Comparison of ENCODE assay signal across 24 cellular contexts in genomic region chr5:93428868-93429267, GRCh38.
DNase-seq lines count a peak whose midpoint lies in the region; ATAC-seq, FAIRE-seq and TF ChIP-seq lines count a peak whose summit lies in the region.
"Had no signal": no experiment of that assay in that cellular context is flagged by ENCODE, and none has a peak within 500 bp of the region (broad histone marks: within the 10 kb centered on the region; RNA-seq: fewer than 3 reads in every experiment).

No MANE protein-coding gene starts in this region.

- H3K36me3 Mint-ChIP-seq in neural crest cell (ENCODE audit: low read depth), result peaks cover 2% of the 10 kb centered on the region
- no peaks in the 10 kb centered on the region for H3K36me3 Mint-ChIP-seq in Calu3 (ENCODE audit: insufficient read depth, unreplicated experiment)
- H3K36me3 Mint-ChIP-seq: activated naive CD8-positive, alpha-beta T cell treated with anti-CD3 and anti-CD28 coated beads for 36 hours; WTC11 had no signal

- no peaks in the 10 kb centered on the region for H3K36me3 ChIP-seq in brain microvascular endothelial cell (replicated peaks)
- H3K36me3 ChIP-seq: breast epithelium, colonic mucosa, prostate gland had no signal

- H3K27me3 ChIP-seq in brain microvascular endothelial cell (replicated peaks), result no peaks in the 10 kb centered on the region
- H3K27me3 ChIP-seq: breast epithelium, colonic mucosa had no signal

- H3K4me1 Mint-ChIP-seq in neural crest cell (peaks cover 58% of the 10 kb centered on the region), Calu3 (ENCODE audit: low read depth, unreplicated experiment) (no peaks in the 10 kb centered on the region)
- H3K4me1 Mint-ChIP-seq: activated naive CD8-positive, alpha-beta T cell treated with anti-CD3 and anti-CD28 coated beads for 36 hours had no signal

- no peak overlapping the region for H3K27ac ChIP-seq in brain microvascular endothelial cell
- H3K27ac ChIP-seq: breast epithelium, colonic mucosa, KMS-11, prostate gland had no signal

- FAIRE-seq in H54 (lab: Jason Lieb, UNC), result peak; percentile 11
- FAIRE-seq: GM19239, keratinocyte had no signal

- CTCF ChIA-PET in Calu3 (lab: Charles Lee), result no interaction called here

- intact Hi-C loops in Calu3 (cut with micrococcal nuclease; ENCODE audit: unreplicated experiment), result no loop called here

- H3K27me3 Mint-ChIP-seq in neural crest cell (ENCODE audit: low read depth) (no peaks in the 10 kb centered on the region), Calu3 (ENCODE audit: unreplicated experiment) (no peaks in the 10 kb centered on the region)
- H3K27me3 Mint-ChIP-seq: CD4-positive, alpha-beta T cell had no signal

- ATAC-seq in HG03439 (IDR thresholded peaks at IDR 0.05; ENCODE audit: unreplicated experiment) (no peak), GM19397 (IDR thresholded peaks at IDR 0.05; ENCODE audit: unreplicated experiment) (no peak)
- ATAC-seq: mucosa of descending colon, WTC11 had no signal

- TF ChIP-seq POLR2A in H54 (IDR thresholded peaks at IDR 0.05; ENCODE audit: low read depth, low read length), result no peak

- H3K4me3 ChIP-seq in brain microvascular endothelial cell (ENCODE audit: low read depth, low read length), result no peak overlapping the region
- H3K4me3 ChIP-seq: breast epithelium, colonic mucosa, mucosa of descending colon, prostate gland had no signal

- no peaks in the 10 kb centered on the region for H3K9me3 Mint-ChIP-seq in neural crest cell
- H3K9me3 Mint-ChIP-seq in Calu3 (ENCODE audit: low read depth, unreplicated experiment), result no peaks in the 10 kb centered on the region
- H3K9me3 Mint-ChIP-seq: activated naive CD8-positive, alpha-beta T cell treated with anti-CD3 and anti-CD28 coated beads for 36 hours; activated T-helper 2 cell treated with anti-CD3 and anti-CD28 coated beads, Interferon-gamma antibody, Interleukin-2, Interleukin-4, amounts not matched to agents 10 μg/mL and 5 μg/mL and 100 μg/mL, durations not matched to agents 14 hours and 24 hours and 36 hours; stimulated activated naive CD8-positive, alpha-beta T cell treated with anti-CD3 and anti-CD28 coated beads, Interleukin-15, Interleukin-2, amounts not matched to agents 100 ng/mL and 50 ng/mL, for 24 hours; WTC11 had no signal

- no peak for TF ChIP-seq CTCF in brain microvascular endothelial cell (IDR thresholded peaks at IDR 0.05; ENCODE audit: low read depth, low read length, missing control alignments)
- no peak for TF ChIP-seq CTCF in neural crest cell (conservative IDR thresholded peaks at IDR 0.05)
- TF ChIP-seq CTCF in Calu3 (IDR thresholded peaks at IDR 0.05; ENCODE audit: unreplicated experiment), result no peak

- H3K27ac Mint-ChIP-seq in neural crest cell (ENCODE audit: unreplicated experiment) (peak overlapping the region; percentile 69), Calu3 (ENCODE audit: unreplicated experiment) (no peak overlapping the region)
- H3K27ac Mint-ChIP-seq: activated naive CD8-positive, alpha-beta T cell treated with anti-CD3 and anti-CD28 coated beads for 36 hours; activated T-helper 2 cell treated with anti-CD3 and anti-CD28 coated beads, Interferon-gamma antibody, Interleukin-2, Interleukin-4, amounts not matched to agents 10 μg/mL and 5 μg/mL and 100 μg/mL, durations not matched to agents 14 hours and 24 hours and 36 hours; CD4-positive, alpha-beta T cell; stimulated activated naive CD8-positive, alpha-beta T cell treated with anti-CD3 and anti-CD28 coated beads, Interleukin-15, Interleukin-2, amounts not matched to agents 100 ng/mL and 50 ng/mL, for 24 hours; WTC11 had no signal

- no peak overlapping the region for H3K4me3 Mint-ChIP-seq in neural crest cell
- no peak overlapping the region for H3K4me3 Mint-ChIP-seq in Calu3 (ENCODE audit: low read depth, unreplicated experiment)
- H3K4me3 Mint-ChIP-seq: activated naive CD8-positive, alpha-beta T cell treated with anti-CD3 and anti-CD28 coated beads for 36 hours; CD4-positive, alpha-beta T cell; stimulated activated naive CD8-positive, alpha-beta T cell treated with anti-CD3 and anti-CD28 coated beads, Interleukin-15, Interleukin-2, amounts not matched to agents 100 ng/mL and 50 ng/mL, for 24 hours; WTC11 had no signal

- DNase-seq in H54 (ENCODE audit: insufficient read length, low spot score), result peak; percentile 3
- DNase-seq in NCI-H69 (lab: John Stamatoyannopoulos, UW), result peak; percentile 32
- peak; percentile 57 for DNase-seq in brain microvascular endothelial cell
- DNase-seq in neural crest cell (ENCODE audit: low read depth, low spot score), result no peak
- no peak for DNase-seq in Calu3
- DNase-seq: activated CD4-positive, alpha-beta T cell treated with anti-CD3 and anti-CD28 coated beads, Interleukin-2, amount 50 U/mL, for 4 hours; activated CD8-positive, alpha-beta memory T cell treated with anti-CD3 and anti-CD28 coated beads, Interleukin-2, amount 50 U/mL, for 48 hours; activated naive CD8-positive, alpha-beta T cell treated with anti-CD3 and anti-CD28 coated beads for 36 hours; CD4-positive, alpha-beta T cell; colonic mucosa; mucosa of descending colon; NCI-H1694 treated with DMSO at 0.1 percent for 48 hours; RPMI8226; T1000 had no signal

- in situ Hi-C loops in brain microvascular endothelial cell (cut with HindIII; ENCODE audit: low pct_ligation_motif_present, low sequenced_read_pairs), result no loop called here

- BruUV-seq in Calu3 (replicated peaks; lab: Mats Ljungman, UMichigan), result no TSS peak

Comparison
In these comparisons a context has a peak if more than half of its experiments do, and no peak if none do; other contexts are left out.
1. DNase-seq: peak in H54 (single experiment), NCI-H69 (single experiment) and brain microvascular endothelial cell (single experiment); none in neural crest cell (single experiment) and Calu3 (single experiment).